In genomic region chr12:129101404-129101803, GRCh38 we compare ENCODE assay signal across 21 cellular contexts.
"Had no signal": no experiment of that assay in that cellular context is flagged by ENCODE, and none has a peak within 500 bp of the region (broad histone marks: within the 10 kb centered on the region; RNA-seq: fewer than 3 reads in every experiment).

No MANE protein-coding gene starts in this region.

- DNase-seq: activated B cell treated with CpG ODN at 0.5 μM for 24 hours; activated CD4-positive, alpha-beta memory T cell treated with anti-CD3 and anti-CD28 coated beads for 36 hours; activated CD4-positive, alpha-beta T cell treated with anti-CD3 and anti-CD28 coated beads for 4 hours; activated effector memory CD4-positive, alpha-beta T cell treated with Interleukin-2 at 50 U/mL for 16 hours; activated naive CD4-positive, alpha-beta T cell treated with anti-CD3 and anti-CD28 coated beads, Interleukin-2, amount 10 ng/mL, durations not matched to agents 7 days and 5 days; activated naive CD8-positive, alpha-beta T cell treated with anti-CD3 and anti-CD28 coated beads, Interleukin-2, amount 50 U/mL, for 24 hours; activated T-cell treated with anti-CD3 and anti-CD28 coated beads, Interleukin-2, amount 50 U/mL, for 72 hours; effector CD8-positive, alpha-beta T cell; heart left ventricle; left colon; lower lobe of right lung; naive thymus-derived CD4-positive, alpha-beta T cell; retina; stimulated activated CD4-positive, alpha-beta T cell treated with anti-CD3 and anti-CD28 coated beads, Interleukin-4, amount 100 ng/mL, for 1 hour; stimulated activated naive CD8-positive, alpha-beta T cell treated with anti-CD3 and anti-CD28 coated beads, Interleukin-15, Interleukin-2, amounts not matched to agents 100 U/mL and 50 U/mL, for 24 hours; SW 1271; T-helper 17 cell; thyroid gland had no signal

- H3K36me3 Mint-ChIP-seq: activated CD4-positive, alpha-beta memory T cell treated with anti-CD3 and anti-CD28 coated beads for 36 hours; activated naive CD4-positive, alpha-beta T cell treated with anti-CD3 and anti-CD28 coated beads, Interleukin-2, amount 10 ng/mL, durations not matched to agents 7 days and 5 days had no signal

- H3K27me3 ChIP-seq: cardiac muscle cell, thyroid gland had no signal

- H3K4me3 Mint-ChIP-seq: activated B cell treated with CpG ODN at 0.5 μM for 24 hours; activated CD4-positive, alpha-beta memory T cell treated with anti-CD3 and anti-CD28 coated beads for 36 hours; activated naive CD4-positive, alpha-beta T cell treated with anti-CD3 and anti-CD28 coated beads, Interleukin-2, amount 10 ng/mL, durations not matched to agents 7 days and 5 days; activated naive CD8-positive, alpha-beta T cell treated with anti-CD3 and anti-CD28 coated beads, Interleukin-2, amount 50 U/mL, for 24 hours; activated T-cell treated with anti-CD3 and anti-CD28 coated beads, Interleukin-2, amount 50 U/mL, for 72 hours; dendritic cell treated with granulocyte-macrophage colony-stimulating factor and Interleukin-4, amounts not matched to agents 40 ng/mL and 50 ng/mL, for 4 days; naive thymus-derived CD4-positive, alpha-beta T cell; T-helper 17 cell had no signal

- H3K4me3 ChIP-seq: cardiac muscle cell, heart left ventricle, lower lobe of right lung, thyroid gland had no signal

- ATAC-seq: activated naive CD8-positive, alpha-beta T cell treated with anti-CD3 and anti-CD28 coated beads, Interleukin-2, amount 50 U/mL, for 24 hours; activated T-cell treated with anti-CD3 and anti-CD28 coated beads, Interleukin-2, amount 50 U/mL, for 72 hours; esophagus mucosa; heart left ventricle; left colon; lower lobe of right lung; naive thymus-derived CD4-positive, alpha-beta T cell; stimulated activated naive CD8-positive, alpha-beta T cell treated with anti-CD3 and anti-CD28 coated beads, Interleukin-15, Interleukin-2, amounts not matched to agents 100 U/mL and 50 U/mL, for 24 hours; T-helper 17 cell had no signal

- H3K9me3 Mint-ChIP-seq: dendritic cell treated with granulocyte-macrophage colony-stimulating factor and Interleukin-4, amounts not matched to agents 40 ng/mL and 50 ng/mL, for 4 days had no signal

- H3K4me1 Mint-ChIP-seq: activated B cell treated with CpG ODN at 0.5 μM for 24 hours; activated naive CD4-positive, alpha-beta T cell treated with anti-CD3 and anti-CD28 coated beads, Interleukin-2, amount 10 ng/mL, durations not matched to agents 7 days and 5 days; activated naive CD8-positive, alpha-beta T cell treated with anti-CD3 and anti-CD28 coated beads, Interleukin-2, amount 50 U/mL, for 24 hours; naive thymus-derived CD4-positive, alpha-beta T cell; T-helper 17 cell had no signal

- H3K27me3 Mint-ChIP-seq: activated naive CD4-positive, alpha-beta T cell treated with anti-CD3 and anti-CD28 coated beads, Interleukin-2, amount 10 ng/mL, durations not matched to agents 7 days and 5 days; activated naive CD8-positive, alpha-beta T cell treated with anti-CD3 and anti-CD28 coated beads, Interleukin-2, amount 50 U/mL, for 24 hours; dendritic cell treated with granulocyte-macrophage colony-stimulating factor and Interleukin-4, amounts not matched to agents 40 ng/mL and 50 ng/mL, for 4 days; T-helper 17 cell had no signal

- H3K27ac ChIP-seq: cardiac muscle cell, heart left ventricle, lower lobe of right lung, thyroid gland had no signal

- H3K27ac Mint-ChIP-seq: activated B cell treated with CpG ODN at 0.5 μM for 24 hours; activated CD4-positive, alpha-beta memory T cell treated with anti-CD3 and anti-CD28 coated beads for 36 hours; activated naive CD4-positive, alpha-beta T cell treated with anti-CD3 and anti-CD28 coated beads, Interleukin-2, amount 10 ng/mL, durations not matched to agents 7 days and 5 days; activated naive CD8-positive, alpha-beta T cell treated with anti-CD3 and anti-CD28 coated beads, Interleukin-2, amount 50 U/mL, for 24 hours; activated T-cell treated with anti-CD3 and anti-CD28 coated beads, Interleukin-2, amount 50 U/mL, for 72 hours; dendritic cell treated with granulocyte-macrophage colony-stimulating factor and Interleukin-4, amounts not matched to agents 40 ng/mL and 50 ng/mL, for 4 days; naive thymus-derived CD4-positive, alpha-beta T cell; T-helper 17 cell had no signal
